Comparison of ENCODE assay signal across 1 cellular context in the genomic region with DNA sequence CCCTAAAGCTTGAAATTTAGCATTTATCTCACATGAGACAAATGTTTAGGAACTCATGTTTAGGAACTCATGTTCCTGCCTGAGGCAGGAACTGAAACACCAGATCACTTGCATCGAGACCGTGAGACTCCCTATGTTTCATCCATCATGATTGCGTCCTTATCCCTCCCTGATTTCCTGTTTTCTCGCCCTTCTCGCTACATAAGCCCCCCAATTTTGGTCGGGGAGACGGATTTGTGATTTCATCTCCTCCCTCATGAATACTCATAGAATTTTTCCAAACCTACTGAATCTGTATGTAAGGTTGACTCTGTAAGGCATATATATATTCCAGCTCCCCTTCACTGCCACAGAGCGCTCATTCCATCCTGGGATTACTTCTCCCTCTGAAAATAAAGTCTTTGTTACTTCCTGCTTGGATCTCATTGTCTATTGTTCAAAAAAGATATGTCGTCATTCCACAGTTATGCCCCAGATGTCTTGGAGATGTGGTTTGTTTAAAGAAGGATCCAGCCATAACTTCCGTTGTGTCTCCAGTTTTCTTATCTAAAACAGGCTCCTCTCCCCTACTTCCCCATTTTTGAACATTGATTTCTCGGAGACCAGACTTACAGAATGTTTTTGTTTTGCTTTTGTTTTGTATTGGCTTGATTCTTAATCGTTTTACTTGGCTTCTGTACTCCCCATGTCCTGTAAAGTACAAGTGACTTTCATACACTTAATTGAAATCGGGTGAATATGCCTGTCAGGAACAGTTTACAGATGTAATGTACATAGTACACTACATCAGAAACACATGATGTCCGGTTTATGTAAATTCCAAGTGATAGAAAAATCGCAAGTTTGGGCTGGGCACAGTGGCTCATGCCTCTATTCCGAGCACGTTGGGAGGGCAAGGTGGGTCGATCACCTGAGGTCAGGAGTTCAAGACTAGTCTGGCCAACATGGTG.
TF ChIP-seq lines count a peak whose summit lies in the region.

No MANE protein-coding gene starts in this region.

TF ChIP-seq in GM12878, 131 proteins besides CTCF, POLR2A, EP300 and RAD21 (continued from another document and continues in another):
- TF ChIP-seq, protein P1, sequence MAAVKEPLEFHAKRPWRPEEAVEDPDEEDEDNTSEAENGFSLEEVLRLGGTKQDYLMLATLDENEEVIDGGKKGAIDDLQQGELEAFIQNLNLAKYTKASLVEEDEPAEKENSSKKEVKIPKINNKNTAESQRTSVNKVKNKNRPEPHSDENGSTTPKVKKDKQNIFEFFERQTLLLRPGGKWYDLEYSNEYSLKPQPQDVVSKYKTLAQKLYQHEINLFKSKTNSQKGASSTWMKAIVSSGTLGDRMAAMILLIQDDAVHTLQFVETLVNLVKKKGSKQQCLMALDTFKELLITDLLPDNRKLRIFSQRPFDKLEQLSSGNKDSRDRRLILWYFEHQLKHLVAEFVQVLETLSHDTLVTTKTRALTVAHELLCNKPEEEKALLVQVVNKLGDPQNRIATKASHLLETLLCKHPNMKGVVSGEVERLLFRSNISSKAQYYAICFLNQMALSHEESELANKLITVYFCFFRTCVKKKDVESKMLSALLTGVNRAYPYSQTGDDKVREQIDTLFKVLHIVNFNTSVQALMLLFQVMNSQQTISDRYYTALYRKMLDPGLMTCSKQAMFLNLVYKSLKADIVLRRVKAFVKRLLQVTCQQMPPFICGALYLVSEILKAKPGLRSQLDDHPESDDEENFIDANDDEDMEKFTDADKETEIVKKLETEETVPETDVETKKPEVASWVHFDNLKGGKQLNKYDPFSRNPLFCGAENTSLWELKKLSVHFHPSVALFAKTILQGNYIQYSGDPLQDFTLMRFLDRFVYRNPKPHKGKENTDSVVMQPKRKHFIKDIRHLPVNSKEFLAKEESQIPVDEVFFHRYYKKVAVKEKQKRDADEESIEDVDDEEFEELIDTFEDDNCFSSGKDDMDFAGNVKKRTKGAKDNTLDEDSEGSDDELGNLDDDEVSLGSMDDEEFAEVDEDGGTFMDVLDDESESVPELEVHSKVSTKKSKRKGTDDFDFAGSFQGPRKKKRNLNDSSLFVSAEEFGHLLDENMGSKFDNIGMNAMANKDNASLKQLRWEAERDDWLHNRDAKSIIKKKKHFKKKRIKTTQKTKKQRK (IDR thresholded peaks at IDR 0.05; ENCODE audit: low read depth, low read length): no peak
- TF ChIP-seq FOS (IDR thresholded peaks at IDR 0.05; ENCODE audit: borderline replicate concordance, extremely low read depth, insufficient read length) (no peak), TBL1XR1 (IDR thresholded peaks at IDR 0.05; ENCODE audit: low read depth, low read length) (no peak), CHD1 (IDR thresholded peaks at IDR 0.05; ENCODE audit: low read depth, low read length) (no peak), RB1 (IDR thresholded peaks at IDR 0.05; ENCODE audit: borderline replicate concordance) (no peak), BACH1 (IDR thresholded peaks at IDR 0.05; ENCODE audit: borderline replicate concordance) (0 out of 2 replicates have a peak, but pooled peaks have one; percentile 9), IKZF1 (conservative IDR thresholded peaks at IDR 0.05) (peak; percentile 81), ASH2L (IDR thresholded peaks at IDR 0.05; ENCODE audit: borderline replicate concordance, low read depth) (no peak), ZNF217 (IDR thresholded peaks at IDR 0.05) (no peak), SMC3 (IDR thresholded peaks at IDR 0.05; ENCODE audit: borderline replicate concordance, low read length) (no peak), MYB (IDR thresholded peaks at IDR 0.05; ENCODE audit: borderline replicate concordance, low read depth, low read length) (no peak), RFX5 (IDR thresholded peaks at IDR 0.05; ENCODE audit: low read depth, low read length) (no peak), MEF2A (IDR thresholded peaks at IDR 0.05; ENCODE audit: insufficient read depth, low read depth, low read length) (no peak), MTA3 (IDR thresholded peaks at IDR 0.05; ENCODE audit: borderline replicate concordance, low read length) (no peak), ZNF274 (IDR thresholded peaks at IDR 0.05; ENCODE audit: insufficient read depth, insufficient read length) (no peak), IRF4 (IDR thresholded peaks at IDR 0.05; ENCODE audit: low read depth, low read length) (no peak), HCFC1 (IDR thresholded peaks at IDR 0.05; ENCODE audit: low read length) (no peak), SRF (IDR thresholded peaks at IDR 0.05; ENCODE audit: low read depth in 2 of 2, low read length in 2 of 2) (no peak), DPF2 (IDR thresholded peaks at IDR 0.05) (no peak), SREBF1 (IDR thresholded peaks at IDR 0.05; ENCODE audit: low read length) (no peak), POU2F2 (IDR thresholded peaks at IDR 0.05; ENCODE audit: borderline replicate concordance, low read depth, low read length) (no peak; the same call in 2 of the 3 replicates), CREB1 (IDR thresholded peaks at IDR 0.05; ENCODE audit: low read depth) (no peak)
- TF ChIP-seq, protein P2, sequence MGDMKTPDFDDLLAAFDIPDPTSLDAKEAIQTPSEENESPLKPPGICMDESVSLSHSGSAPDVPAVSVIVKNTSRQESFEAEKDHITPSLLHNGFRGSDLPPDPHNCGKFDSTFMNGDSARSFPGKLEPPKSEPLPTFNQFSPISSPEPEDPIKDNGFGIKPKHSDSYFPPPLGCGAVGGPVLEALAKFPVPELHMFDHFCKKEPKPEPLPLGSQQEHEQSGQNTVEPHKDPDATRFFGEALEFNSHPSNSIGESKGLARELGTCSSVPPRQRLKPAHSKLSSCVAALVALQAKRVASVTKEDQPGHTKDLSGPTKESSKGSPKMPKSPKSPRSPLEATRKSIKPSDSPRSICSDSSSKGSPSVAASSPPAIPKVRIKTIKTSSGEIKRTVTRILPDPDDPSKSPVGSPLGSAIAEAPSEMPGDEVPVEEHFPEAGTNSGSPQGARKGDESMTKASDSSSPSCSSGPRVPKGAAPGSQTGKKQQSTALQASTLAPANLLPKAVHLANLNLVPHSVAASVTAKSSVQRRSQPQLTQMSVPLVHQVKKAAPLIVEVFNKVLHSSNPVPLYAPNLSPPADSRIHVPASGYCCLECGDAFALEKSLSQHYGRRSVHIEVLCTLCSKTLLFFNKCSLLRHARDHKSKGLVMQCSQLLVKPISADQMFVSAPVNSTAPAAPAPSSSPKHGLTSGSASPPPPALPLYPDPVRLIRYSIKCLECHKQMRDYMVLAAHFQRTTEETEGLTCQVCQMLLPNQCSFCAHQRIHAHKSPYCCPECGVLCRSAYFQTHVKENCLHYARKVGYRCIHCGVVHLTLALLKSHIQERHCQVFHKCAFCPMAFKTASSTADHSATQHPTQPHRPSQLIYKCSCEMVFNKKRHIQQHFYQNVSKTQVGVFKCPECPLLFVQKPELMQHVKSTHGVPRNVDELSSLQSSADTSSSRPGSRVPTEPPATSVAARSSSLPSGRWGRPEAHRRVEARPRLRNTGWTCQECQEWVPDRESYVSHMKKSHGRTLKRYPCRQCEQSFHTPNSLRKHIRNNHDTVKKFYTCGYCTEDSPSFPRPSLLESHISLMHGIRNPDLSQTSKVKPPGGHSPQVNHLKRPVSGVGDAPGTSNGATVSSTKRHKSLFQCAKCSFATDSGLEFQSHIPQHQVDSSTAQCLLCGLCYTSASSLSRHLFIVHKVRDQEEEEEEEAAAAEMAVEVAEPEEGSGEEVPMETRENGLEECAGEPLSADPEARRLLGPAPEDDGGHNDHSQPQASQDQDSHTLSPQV (IDR thresholded peaks at IDR 0.05): no peak
- TF ChIP-seq, protein P3, sequence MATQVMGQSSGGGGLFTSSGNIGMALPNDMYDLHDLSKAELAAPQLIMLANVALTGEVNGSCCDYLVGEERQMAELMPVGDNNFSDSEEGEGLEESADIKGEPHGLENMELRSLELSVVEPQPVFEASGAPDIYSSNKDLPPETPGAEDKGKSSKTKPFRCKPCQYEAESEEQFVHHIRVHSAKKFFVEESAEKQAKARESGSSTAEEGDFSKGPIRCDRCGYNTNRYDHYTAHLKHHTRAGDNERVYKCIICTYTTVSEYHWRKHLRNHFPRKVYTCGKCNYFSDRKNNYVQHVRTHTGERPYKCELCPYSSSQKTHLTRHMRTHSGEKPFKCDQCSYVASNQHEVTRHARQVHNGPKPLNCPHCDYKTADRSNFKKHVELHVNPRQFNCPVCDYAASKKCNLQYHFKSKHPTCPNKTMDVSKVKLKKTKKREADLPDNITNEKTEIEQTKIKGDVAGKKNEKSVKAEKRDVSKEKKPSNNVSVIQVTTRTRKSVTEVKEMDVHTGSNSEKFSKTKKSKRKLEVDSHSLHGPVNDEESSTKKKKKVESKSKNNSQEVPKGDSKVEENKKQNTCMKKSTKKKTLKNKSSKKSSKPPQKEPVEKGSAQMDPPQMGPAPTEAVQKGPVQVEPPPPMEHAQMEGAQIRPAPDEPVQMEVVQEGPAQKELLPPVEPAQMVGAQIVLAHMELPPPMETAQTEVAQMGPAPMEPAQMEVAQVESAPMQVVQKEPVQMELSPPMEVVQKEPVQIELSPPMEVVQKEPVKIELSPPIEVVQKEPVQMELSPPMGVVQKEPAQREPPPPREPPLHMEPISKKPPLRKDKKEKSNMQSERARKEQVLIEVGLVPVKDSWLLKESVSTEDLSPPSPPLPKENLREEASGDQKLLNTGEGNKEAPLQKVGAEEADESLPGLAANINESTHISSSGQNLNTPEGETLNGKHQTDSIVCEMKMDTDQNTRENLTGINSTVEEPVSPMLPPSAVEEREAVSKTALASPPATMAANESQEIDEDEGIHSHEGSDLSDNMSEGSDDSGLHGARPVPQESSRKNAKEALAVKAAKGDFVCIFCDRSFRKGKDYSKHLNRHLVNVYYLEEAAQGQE (IDR thresholded peaks at IDR 0.05; ENCODE audit: low read depth, low read length): no peak
- TF ChIP-seq, protein P4, sequence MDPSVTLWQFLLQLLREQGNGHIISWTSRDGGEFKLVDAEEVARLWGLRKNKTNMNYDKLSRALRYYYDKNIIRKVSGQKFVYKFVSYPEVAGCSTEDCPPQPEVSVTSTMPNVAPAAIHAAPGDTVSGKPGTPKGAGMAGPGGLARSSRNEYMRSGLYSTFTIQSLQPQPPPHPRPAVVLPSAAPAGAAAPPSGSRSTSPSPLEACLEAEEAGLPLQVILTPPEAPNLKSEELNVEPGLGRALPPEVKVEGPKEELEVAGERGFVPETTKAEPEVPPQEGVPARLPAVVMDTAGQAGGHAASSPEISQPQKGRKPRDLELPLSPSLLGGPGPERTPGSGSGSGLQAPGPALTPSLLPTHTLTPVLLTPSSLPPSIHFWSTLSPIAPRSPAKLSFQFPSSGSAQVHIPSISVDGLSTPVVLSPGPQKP (IDR thresholded peaks at IDR 0.05; ENCODE audit: low read depth, low read length): no peak
- TF ChIP-seq, protein P5, sequence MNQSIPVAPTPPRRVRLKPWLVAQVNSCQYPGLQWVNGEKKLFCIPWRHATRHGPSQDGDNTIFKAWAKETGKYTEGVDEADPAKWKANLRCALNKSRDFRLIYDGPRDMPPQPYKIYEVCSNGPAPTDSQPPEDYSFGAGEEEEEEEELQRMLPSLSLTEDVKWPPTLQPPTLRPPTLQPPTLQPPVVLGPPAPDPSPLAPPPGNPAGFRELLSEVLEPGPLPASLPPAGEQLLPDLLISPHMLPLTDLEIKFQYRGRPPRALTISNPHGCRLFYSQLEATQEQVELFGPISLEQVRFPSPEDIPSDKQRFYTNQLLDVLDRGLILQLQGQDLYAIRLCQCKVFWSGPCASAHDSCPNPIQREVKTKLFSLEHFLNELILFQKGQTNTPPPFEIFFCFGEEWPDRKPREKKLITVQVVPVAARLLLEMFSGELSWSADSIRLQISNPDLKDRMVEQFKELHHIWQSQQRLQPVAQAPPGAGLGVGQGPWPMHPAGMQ (IDR thresholded peaks at IDR 0.05; ENCODE audit: borderline replicate concordance): no peak
- TF ChIP-seq, protein P6, sequence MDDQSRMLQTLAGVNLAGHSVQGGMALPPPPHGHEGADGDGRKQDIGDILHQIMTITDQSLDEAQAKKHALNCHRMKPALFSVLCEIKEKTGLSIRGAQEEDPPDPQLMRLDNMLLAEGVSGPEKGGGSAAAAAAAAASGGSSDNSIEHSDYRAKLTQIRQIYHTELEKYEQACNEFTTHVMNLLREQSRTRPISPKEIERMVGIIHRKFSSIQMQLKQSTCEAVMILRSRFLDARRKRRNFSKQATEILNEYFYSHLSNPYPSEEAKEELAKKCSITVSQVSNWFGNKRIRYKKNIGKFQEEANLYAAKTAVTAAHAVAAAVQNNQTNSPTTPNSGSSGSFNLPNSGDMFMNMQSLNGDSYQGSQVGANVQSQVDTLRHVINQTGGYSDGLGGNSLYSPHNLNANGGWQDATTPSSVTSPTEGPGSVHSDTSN (IDR thresholded peaks at IDR 0.05; ENCODE audit: insufficient replicate concordance, low read depth, low read length): no peak
- TF ChIP-seq, protein P7, sequence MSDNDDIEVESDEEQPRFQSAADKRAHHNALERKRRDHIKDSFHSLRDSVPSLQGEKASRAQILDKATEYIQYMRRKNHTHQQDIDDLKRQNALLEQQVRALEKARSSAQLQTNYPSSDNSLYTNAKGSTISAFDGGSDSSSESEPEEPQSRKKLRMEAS (IDR thresholded peaks at IDR 0.05; ENCODE audit: low read depth, low read length): no peak
- TF ChIP-seq, protein P8, sequence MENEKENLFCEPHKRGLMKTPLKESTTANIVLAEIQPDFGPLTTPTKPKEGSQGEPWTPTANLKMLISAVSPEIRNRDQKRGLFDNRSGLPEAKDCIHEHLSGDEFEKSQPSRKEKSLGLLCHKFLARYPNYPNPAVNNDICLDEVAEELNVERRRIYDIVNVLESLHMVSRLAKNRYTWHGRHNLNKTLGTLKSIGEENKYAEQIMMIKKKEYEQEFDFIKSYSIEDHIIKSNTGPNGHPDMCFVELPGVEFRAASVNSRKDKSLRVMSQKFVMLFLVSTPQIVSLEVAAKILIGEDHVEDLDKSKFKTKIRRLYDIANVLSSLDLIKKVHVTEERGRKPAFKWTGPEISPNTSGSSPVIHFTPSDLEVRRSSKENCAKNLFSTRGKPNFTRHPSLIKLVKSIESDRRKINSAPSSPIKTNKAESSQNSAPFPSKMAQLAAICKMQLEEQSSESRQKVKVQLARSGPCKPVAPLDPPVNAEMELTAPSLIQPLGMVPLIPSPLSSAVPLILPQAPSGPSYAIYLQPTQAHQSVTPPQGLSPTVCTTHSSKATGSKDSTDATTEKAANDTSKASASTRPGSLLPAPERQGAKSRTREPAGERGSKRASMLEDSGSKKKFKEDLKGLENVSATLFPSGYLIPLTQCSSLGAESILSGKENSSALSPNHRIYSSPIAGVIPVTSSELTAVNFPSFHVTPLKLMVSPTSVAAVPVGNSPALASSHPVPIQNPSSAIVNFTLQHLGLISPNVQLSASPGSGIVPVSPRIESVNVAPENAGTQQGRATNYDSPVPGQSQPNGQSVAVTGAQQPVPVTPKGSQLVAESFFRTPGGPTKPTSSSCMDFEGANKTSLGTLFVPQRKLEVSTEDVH (IDR thresholded peaks at IDR 0.05; ENCODE audit: low read depth, partially characterized antibody): no peak
- TF ChIP-seq, protein P9, sequence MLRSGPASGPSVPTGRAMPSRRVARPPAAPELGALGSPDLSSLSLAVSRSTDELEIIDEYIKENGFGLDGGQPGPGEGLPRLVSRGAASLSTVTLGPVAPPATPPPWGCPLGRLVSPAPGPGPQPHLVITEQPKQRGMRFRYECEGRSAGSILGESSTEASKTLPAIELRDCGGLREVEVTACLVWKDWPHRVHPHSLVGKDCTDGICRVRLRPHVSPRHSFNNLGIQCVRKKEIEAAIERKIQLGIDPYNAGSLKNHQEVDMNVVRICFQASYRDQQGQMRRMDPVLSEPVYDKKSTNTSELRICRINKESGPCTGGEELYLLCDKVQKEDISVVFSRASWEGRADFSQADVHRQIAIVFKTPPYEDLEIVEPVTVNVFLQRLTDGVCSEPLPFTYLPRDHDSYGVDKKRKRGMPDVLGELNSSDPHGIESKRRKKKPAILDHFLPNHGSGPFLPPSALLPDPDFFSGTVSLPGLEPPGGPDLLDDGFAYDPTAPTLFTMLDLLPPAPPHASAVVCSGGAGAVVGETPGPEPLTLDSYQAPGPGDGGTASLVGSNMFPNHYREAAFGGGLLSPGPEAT (IDR thresholded peaks at IDR 0.05; ENCODE audit: low read depth): peak; percentile 45; the same call in 1 of the 2 replicates
